1 cellular context compared by ENCODE assay signal in genomic region chr17:34884597-34884996, GRCh38.
TF ChIP-seq lines count a peak whose summit lies in the region.

No MANE protein-coding gene starts in this region.

TF ChIP-seq in K562, 482 proteins besides CTCF, POLR2A, EP300 and RAD21 (continued from another document):
- no peak for TF ChIP-seq TFE3 (CRISPR knock-in tag; IDR thresholded peaks at IDR 0.05)
- TF ChIP-seq MTA1 (IDR thresholded peaks at IDR 0.05; ENCODE audit: borderline replicate concordance) = no peak
- no peak for TF ChIP-seq NR2F6 (CRISPR knock-in tag; IDR thresholded peaks at IDR 0.05)
- peak; percentile 59 for TF ChIP-seq CREM (IDR thresholded peaks at IDR 0.05; ENCODE audit: low read depth)
- TF ChIP-seq BCLAF1 (IDR thresholded peaks at IDR 0.05; ENCODE audit: borderline replicate concordance in 1 of 2, control insufficient read depth in 1 of 2, low read depth in 2 of 2, low read length in 1 of 2) = no peak
- no peak for TF ChIP-seq ATF1 (CRISPR knock-in tag; IDR thresholded peaks at IDR 0.05)
- TF ChIP-seq ATF1 (tag; IDR thresholded peaks at IDR 0.05) = peak; percentile 18; the same call in 1 of the 2 replicates
- TF ChIP-seq CREB1 (IDR thresholded peaks at IDR 0.05) = peak; percentile 49; the same call in 1 of the 2 replicates
- 0 out of 2 replicates have a peak, but pooled peaks have one; percentile 18 for TF ChIP-seq CREB1 (CRISPR knock-in tag; IDR thresholded peaks at IDR 0.05)
- TF ChIP-seq, protein P1, sequence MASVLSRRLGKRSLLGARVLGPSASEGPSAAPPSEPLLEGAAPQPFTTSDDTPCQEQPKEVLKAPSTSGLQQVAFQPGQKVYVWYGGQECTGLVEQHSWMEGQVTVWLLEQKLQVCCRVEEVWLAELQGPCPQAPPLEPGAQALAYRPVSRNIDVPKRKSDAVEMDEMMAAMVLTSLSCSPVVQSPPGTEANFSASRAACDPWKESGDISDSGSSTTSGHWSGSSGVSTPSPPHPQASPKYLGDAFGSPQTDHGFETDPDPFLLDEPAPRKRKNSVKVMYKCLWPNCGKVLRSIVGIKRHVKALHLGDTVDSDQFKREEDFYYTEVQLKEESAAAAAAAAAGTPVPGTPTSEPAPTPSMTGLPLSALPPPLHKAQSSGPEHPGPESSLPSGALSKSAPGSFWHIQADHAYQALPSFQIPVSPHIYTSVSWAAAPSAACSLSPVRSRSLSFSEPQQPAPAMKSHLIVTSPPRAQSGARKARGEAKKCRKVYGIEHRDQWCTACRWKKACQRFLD (CRISPR knock-in tag; IDR thresholded peaks at IDR 0.05) = 0 out of 2 replicates have a peak, but pooled peaks have one; percentile 39
- no peak for TF ChIP-seq SLC30A9 (CRISPR knock-in tag; IDR thresholded peaks at IDR 0.05)
